Comparison of ENCODE assay signal across 9 cellular contexts in the genomic region with DNA sequence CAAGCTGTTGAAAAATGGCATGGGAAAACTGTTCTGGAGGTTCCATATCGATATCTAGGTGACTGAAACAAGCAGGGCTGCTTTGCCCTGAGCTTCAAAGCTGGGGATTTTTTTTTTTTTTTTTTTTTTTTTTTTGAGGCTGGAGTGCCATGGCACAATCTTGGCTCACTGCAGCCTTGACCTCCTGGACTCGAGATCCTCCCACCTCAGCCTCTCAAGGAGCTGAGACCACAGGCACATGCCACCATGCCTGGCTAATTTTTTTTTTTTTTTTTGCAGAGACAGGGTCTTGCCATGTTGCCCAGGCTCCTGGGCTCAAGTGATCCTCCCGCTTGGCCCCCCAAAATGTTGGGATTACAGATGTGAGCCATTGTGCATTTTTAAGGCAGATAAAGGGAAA. TPM values are rescaled to one million over a fixed set of nuclear protein-coding genes. Genes with fewer than 3 reads are reported as not detected.
"Had no signal": no experiment of that assay in that cellular context is flagged by ENCODE, and none has a peak within 500 bp of the region (broad histone marks: within the 10 kb centered on the region; RNA-seq: fewer than 3 reads in every experiment).

No MANE protein-coding gene starts in this region.

- DNase-seq: GM23248, GOT3, H7, H9, HCEC 1CT, HFFc6 had no signal

- H3K4me1 ChIP-seq: HAP-1 had no signal

- H3K9me3 Mint-ChIP-seq: GM23338, H9, HFFc6 had no signal

- H3K27ac ChIP-seq: GM23248 had no signal

- H3K4me1 Mint-ChIP-seq: GM23338, H9 had no signal

- H3K27ac Mint-ChIP-seq: GM23338, H9, HFFc6 had no signal

- H3K4me3 ChIP-seq: GM23248, GM23338, HAP-1 had no signal

- H3K4me3 Mint-ChIP-seq: GM23338, H9, HFFc6 had no signal

- H3K9me3 ChIP-seq: HAP-1 had no signal

RNA-seq across cellular contexts. Expression of a gene that starts 23.5 kb away (rescaled TPM):
- total RNA-seq: GM23248, GM23338, H1, H7, H9, HFFc6 had no signal
- polyA plus RNA-seq: GM23248, GM23338, H1 had no signal
